Comparison of ENCODE assay signal across 1 cellular context in the genomic region with DNA sequence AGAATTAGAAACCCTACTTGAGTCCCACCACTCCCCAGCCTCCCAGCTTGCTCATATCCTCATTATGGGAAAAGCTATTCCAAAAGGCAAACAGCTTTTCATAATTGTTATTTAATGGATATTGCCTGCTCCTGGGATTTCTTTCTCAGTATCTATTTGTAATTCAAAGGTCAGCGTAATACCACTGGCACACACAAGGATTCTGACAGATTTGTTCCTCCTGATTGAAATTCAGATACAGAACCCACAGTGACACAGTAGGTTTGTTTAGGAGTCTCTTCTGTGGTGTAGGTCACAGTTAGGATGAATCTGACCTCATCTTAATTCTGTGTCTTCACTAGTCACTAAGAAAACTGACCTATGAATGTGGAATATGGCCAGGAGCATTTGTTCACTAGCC.
TF ChIP-seq lines count a peak whose summit lies in the region.

No MANE protein-coding gene starts in this region.

TF ChIP-seq in WTC11, 78 proteins besides CTCF, POLR2A, EP300 and RAD21 (continued from another document):
- TF ChIP-seq, protein P1, sequence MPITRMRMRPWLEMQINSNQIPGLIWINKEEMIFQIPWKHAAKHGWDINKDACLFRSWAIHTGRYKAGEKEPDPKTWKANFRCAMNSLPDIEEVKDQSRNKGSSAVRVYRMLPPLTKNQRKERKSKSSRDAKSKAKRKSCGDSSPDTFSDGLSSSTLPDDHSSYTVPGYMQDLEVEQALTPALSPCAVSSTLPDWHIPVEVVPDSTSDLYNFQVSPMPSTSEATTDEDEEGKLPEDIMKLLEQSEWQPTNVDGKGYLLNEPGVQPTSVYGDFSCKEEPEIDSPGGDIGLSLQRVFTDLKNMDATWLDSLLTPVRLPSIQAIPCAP (CRISPR knock-in tag; IDR thresholded peaks at IDR 0.05): no peak
- TF ChIP-seq TP53 (CRISPR knock-in tag; IDR thresholded peaks at IDR 0.05) (no peak), CBFB (CRISPR knock-in tag; IDR thresholded peaks at IDR 0.05; ENCODE audit: low read depth) (no peak), NFE2L1 (CRISPR knock-in tag; IDR thresholded peaks at IDR 0.05) (no peak)
